In genomic region chr14:101761032-101761880, GRCh38 we compare ENCODE assay signal across 1 cellular context.
TF ChIP-seq lines count a peak whose summit lies in the region.

PPP2R5C (plus strand) TSS chr14:101761709; CDS start chr14:101761894, 185 bp downstream.

TF ChIP-seq in GM23338, 12 proteins besides CTCF, POLR2A, EP300 and RAD21 (continued from another document):
- TF ChIP-seq ZNF462 (CRISPR knock-in tag; IDR thresholded peaks at IDR 0.05) (no peak), POLR2AphosphoS5 (IDR thresholded peaks at IDR 0.05; ENCODE audit: low read depth) (peak; percentile 32; the same call in 1 of the 2 replicates)
TF ChIP-seq in GM23338: peak in this region for 1.
